In genomic region chr21:34812510-34813265, GRCh38 we compare ENCODE assay signal across 11 cellular contexts.
DNase-seq lines count a peak whose midpoint lies in the region; ATAC-seq and TF ChIP-seq lines count a peak whose summit lies in the region.
"Had no signal": no experiment of that assay in that cellular context is flagged by ENCODE, and none has a peak within 500 bp of the region (broad histone marks: within the 10 kb centered on the region; RNA-seq: fewer than 3 reads in every experiment).

No MANE protein-coding gene starts in this region.

- H3K27ac Mint-ChIP-seq in CD8-positive, alpha-beta T cell: peak overlapping the region; percentile 37
- H3K27ac Mint-ChIP-seq: progenitor cell of endocrine pancreas, WTC11 had no signal

- H3K4me1 Mint-ChIP-seq in CD8-positive, alpha-beta T cell (ENCODE audit: low read depth): peaks cover 86% of the 10 kb centered on the region

- H3K4me3 ChIP-seq in CD8-positive, alpha-beta T cell (ENCODE audit: low read depth, low read length): no peak overlapping the region
- H3K4me3 ChIP-seq in brain microvascular endothelial cell (ENCODE audit: low read depth, low read length): no peak overlapping the region

- CTCF ChIA-PET in CD8-positive, alpha-beta T cell (lab: Charles Lee): interaction anchor here (1.2 kb wide), 1 partner anchor 67 kb away, joined by 3 read pairs; no protein-coding TSS in a partner anchor

- H3K27me3 Mint-ChIP-seq in CD8-positive, alpha-beta T cell (ENCODE audit: low read depth): no peaks in the 10 kb centered on the region

- in situ Hi-C loops in brain microvascular endothelial cell (cut with HindIII; ENCODE audit: low pct_ligation_motif_present, low sequenced_read_pairs): no loop called here

- H3K9me3 Mint-ChIP-seq in CD8-positive, alpha-beta T cell: no peaks in the 10 kb centered on the region
- H3K9me3 Mint-ChIP-seq: WTC11 had no signal

- no peak for ATAC-seq in CD8-positive, alpha-beta T cell
- ATAC-seq in HG02885 (IDR thresholded peaks at IDR 0.05; ENCODE audit: poor library complexity, unreplicated experiment) (no peak), HG03159 (IDR thresholded peaks at IDR 0.05; ENCODE audit: unreplicated experiment) (no peak)
- ATAC-seq: WTC11 had no signal

- DNase-seq in CD8-positive, alpha-beta T cell: no peak
- DNase-seq in NCI-H2029 (lab: John Stamatoyannopoulos, UW) (peak; percentile 70), brain microvascular endothelial cell (peak; percentile 89), myocyte (ENCODE audit: low read depth) (peak; percentile 51), mesenteric fat pad (ENCODE audit: low spot score) (no peak)
- no peak for DNase-seq in activated naive CD4-positive, alpha-beta T cell treated with Interleukin-2 at 50 U/mL for 16 hours
- DNase-seq: NCI-H774 had no signal

- H3K36me3 ChIP-seq in CD8-positive, alpha-beta T cell (ENCODE audit: insufficient read depth, low read length): peaks cover 16% of the 10 kb centered on the region
- peaks cover 24% of the 10 kb centered on the region for H3K36me3 ChIP-seq in brain microvascular endothelial cell (replicated peaks)

- intact Hi-C loops in CD8-positive, alpha-beta T cell (cut with DNase I, micrococcal nuclease): no loop called here

- no peak for TF ChIP-seq CTCF in CD8-positive, alpha-beta T cell (IDR thresholded peaks at IDR 0.05)
- no peak for TF ChIP-seq CTCF in brain microvascular endothelial cell (IDR thresholded peaks at IDR 0.05; ENCODE audit: low read depth, low read length, missing control alignments)

- no peak overlapping the region for H3K4me3 Mint-ChIP-seq in CD8-positive, alpha-beta T cell
- H3K4me3 Mint-ChIP-seq: WTC11 had no signal

- H3K27ac ChIP-seq in CD8-positive, alpha-beta T cell (ENCODE audit: low read depth, low read length): no peak overlapping the region
- H3K27ac ChIP-seq in brain microvascular endothelial cell: peak overlapping the region; percentile 88

- H3K27me3 ChIP-seq in CD8-positive, alpha-beta T cell (ENCODE audit: insufficient read depth, low read length): no peaks in the 10 kb centered on the region
- H3K27me3 ChIP-seq in brain microvascular endothelial cell (replicated peaks): no peaks in the 10 kb centered on the region

- POLR2A ChIA-PET in CD8-positive, alpha-beta T cell (lab: Charles Lee): interaction anchor here (0.5 kb wide), 1 partner anchor 187 kb away, joined by 3 read pairs; no protein-coding TSS in a partner anchor

- H3K4me1 ChIP-seq in CD8-positive, alpha-beta T cell (ENCODE audit: insufficient read depth, low read length): peaks cover 40% of the 10 kb centered on the region

- H3K9me3 ChIP-seq in CD8-positive, alpha-beta T cell (ENCODE audit: low read length): no peaks in the 10 kb centered on the region

- H3K36me3 Mint-ChIP-seq in CD8-positive, alpha-beta T cell: peaks cover 88% of the 10 kb centered on the region
- H3K36me3 Mint-ChIP-seq: WTC11 had no signal

Comparison
In these comparisons a context has a peak if more than half of its experiments do, and no peak if none do; other contexts are left out.
1. DNase-seq: peak in NCI-H2029 (single experiment), brain microvascular endothelial cell (single experiment) and myocyte (single experiment); none in CD8-positive, alpha-beta T cell (0 of 7), activated naive CD4-positive, alpha-beta T cell treated with Interleukin-2 at 50 U/mL for 16 hours (single experiment) and mesenteric fat pad (single experiment).